ENCODE assay signal across 26 cellular contexts in the genomic region with DNA sequence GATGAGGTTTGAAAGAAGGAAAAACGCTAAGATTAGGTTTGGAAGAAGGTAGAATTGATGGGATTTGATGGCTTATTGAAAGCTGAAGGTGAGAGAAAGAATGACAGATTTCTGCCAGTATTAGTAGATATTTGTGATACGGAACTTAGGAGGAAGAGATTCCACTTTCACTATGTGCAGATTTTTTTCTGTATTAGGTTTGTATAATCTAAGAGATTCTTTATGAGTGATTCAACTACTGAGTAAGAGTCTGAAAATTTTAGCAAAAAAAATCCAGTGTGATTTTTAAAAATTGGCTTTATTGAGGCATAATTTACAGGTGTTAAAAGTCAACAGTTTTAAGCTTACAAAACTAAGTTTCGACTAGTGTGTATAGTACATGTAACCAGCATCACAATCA. TPM values are rescaled to one million over a fixed set of nuclear protein-coding genes. Genes with fewer than 3 reads are reported as not detected.
A peak's percentile ranks its signal among the peaks of the same experiment; 100 is the strongest.
DNase-seq lines count a peak whose midpoint lies in the region; FAIRE-seq and TF ChIP-seq lines count a peak whose summit lies in the region.
"Had no signal": no experiment of that assay in that cellular context is flagged by ENCODE, and none has a peak within 500 bp of the region (broad histone marks: within the 10 kb centered on the region; RNA-seq: fewer than 3 reads in every experiment).

No MANE protein-coding gene starts in this region.

- H2AFZ ChIP-seq in mesenchymal stem cell (ENCODE audit: low read depth, low read length), result no peak overlapping the region

- H3K27me3 Mint-ChIP-seq in activated CD4-positive, alpha-beta T cell treated with anti-CD3 and anti-CD28 coated beads, Interleukin-2, amount 10 ng/mL, durations not matched to agents 24 days and 14 days, result no peaks in the 10 kb centered on the region
- H3K27me3 Mint-ChIP-seq in T-helper 2 cell treated with Interferon-gamma antibody and Interleukin-4, amounts not matched to agents 5 μg/mL and 100 μg/mL, for 36 hours (ENCODE audit: low read depth), result no peaks in the 10 kb centered on the region
- H3K27me3 Mint-ChIP-seq: activated CD4-positive, alpha-beta T cell treated with anti-CD3 and anti-CD28 coated beads for 36 hours; activated naive CD8-positive, alpha-beta T cell treated with anti-CD3 and anti-CD28 coated beads, Interleukin-2, amount 50 U/mL, for 24 hours; CD4-positive, CD25-positive, alpha-beta regulatory T cell; naive B cell had no signal

- H3K4me2 ChIP-seq in mesenchymal stem cell (ENCODE audit: low read length, poor library complexity, severe bottlenecking), result no peak overlapping the region

- H3K14ac ChIP-seq in mesenchymal stem cell (ENCODE audit: low read length in 2 of 2), result no peak overlapping the region

- no peak overlapping the region for H3K9ac ChIP-seq in mesenchymal stem cell (ENCODE audit: low read length)

- no peak overlapping the region for H3K27ac Mint-ChIP-seq in activated CD4-positive, alpha-beta T cell treated with anti-CD3 and anti-CD28 coated beads, Interleukin-2, amount 10 ng/mL, durations not matched to agents 24 days and 14 days
- H3K27ac Mint-ChIP-seq in T-helper 2 cell treated with Interferon-gamma antibody and Interleukin-4, amounts not matched to agents 5 μg/mL and 100 μg/mL, for 36 hours, result no peak overlapping the region
- H3K27ac Mint-ChIP-seq: activated CD4-positive, alpha-beta T cell treated with anti-CD3 and anti-CD28 coated beads for 36 hours; activated naive CD8-positive, alpha-beta T cell treated with anti-CD3 and anti-CD28 coated beads, Interleukin-2, amount 50 U/mL, for 24 hours; CD4-positive, CD25-positive, alpha-beta regulatory T cell; stimulated activated effector memory CD8-positive, alpha-beta T cell treated with anti-CD3 and anti-CD28 coated beads, Interleukin-12 subunit alpha, Interleukin-12 subunit beta, amount 100 ng/mL, for 72 hours had no signal

- no peaks in the 10 kb centered on the region for H3K27me3 ChIP-seq in mesenchymal stem cell (ENCODE audit: control insufficient read depth in 1 of 2, insufficient read depth in 1 of 2, low read length in 2 of 2)
- H3K27me3 ChIP-seq: cardiac muscle cell, dorsolateral prefrontal cortex, right lobe of liver, suprapubic skin had no signal

- no peak overlapping the region for H2AK5ac ChIP-seq in mesenchymal stem cell (ENCODE audit: low read length, severe bottlenecking)

- TF ChIP-seq POLR2A in lower leg skin (IDR thresholded peaks at IDR 0.05) (no peak), GM12892 (IDR thresholded peaks at IDR 0.05; ENCODE audit: low read depth, low read length) (no peak)

- H2BK15ac ChIP-seq in mesenchymal stem cell (ENCODE audit: low read depth, poor library complexity, severe bottlenecking), result no peak overlapping the region

- H3K4me1 ChIP-seq in mesenchymal stem cell (ENCODE audit: control insufficient read depth, insufficient read depth, low read depth, low read length), result no peaks in the 10 kb centered on the region
- H3K4me1 ChIP-seq: suprapubic skin had no signal

- H3K4me3 ChIP-seq in AG10803 (ENCODE audit: low read length) (no peak overlapping the region), astrocyte of the spinal cord (ENCODE audit: low read depth, low read length) (no peak overlapping the region), mesenchymal stem cell (ENCODE audit: insufficient read depth in 1 of 2, low read depth in 1 of 2, low read length in 2 of 2) (no peak overlapping the region), lower leg skin (ENCODE audit: low read depth, poor library complexity, severe bottlenecking) (no peak overlapping the region)
- H3K4me3 ChIP-seq: cardiac muscle cell, dorsolateral prefrontal cortex, right lobe of liver, suprapubic skin had no signal

- H2BK120ac ChIP-seq in mesenchymal stem cell (ENCODE audit: low read depth, low read length), result no peak overlapping the region

- H3K27ac ChIP-seq in mesenchymal stem cell (ENCODE audit: low read length, poor library complexity, severe bottlenecking), result peak overlapping the region; percentile 40
- H3K27ac ChIP-seq: cardiac muscle cell, dorsolateral prefrontal cortex, right lobe of liver, suprapubic skin had no signal

- no peaks in the 10 kb centered on the region for H3K4me1 Mint-ChIP-seq in activated CD4-positive, alpha-beta T cell treated with anti-CD3 and anti-CD28 coated beads, Interleukin-2, amount 10 ng/mL, durations not matched to agents 24 days and 14 days
- no peaks in the 10 kb centered on the region for H3K4me1 Mint-ChIP-seq in T-helper 2 cell treated with Interferon-gamma antibody and Interleukin-4, amounts not matched to agents 5 μg/mL and 100 μg/mL, for 36 hours (ENCODE audit: low read depth)
- H3K4me1 Mint-ChIP-seq: activated CD4-positive, alpha-beta T cell treated with anti-CD3 and anti-CD28 coated beads for 36 hours; activated naive CD8-positive, alpha-beta T cell treated with anti-CD3 and anti-CD28 coated beads, Interleukin-2, amount 50 U/mL, for 24 hours; naive B cell; stimulated activated effector memory CD8-positive, alpha-beta T cell treated with anti-CD3 and anti-CD28 coated beads, Interleukin-12 subunit alpha, Interleukin-12 subunit beta, amount 100 ng/mL, for 72 hours had no signal

- peaks cover 0 to 30% of the 10 kb centered on the region in 2 experiments for H3K36me3 ChIP-seq in mesenchymal stem cell (ENCODE audit: control insufficient read depth in 1 of 2, insufficient read depth in 2 of 2, low read depth in 1 of 2, low read length in 2 of 2)
- H3K36me3 ChIP-seq: cardiac muscle cell, right lobe of liver had no signal

- H4K91ac ChIP-seq in mesenchymal stem cell (ENCODE audit: low read length), result no peak overlapping the region

- intact Hi-C loops in lower leg skin (cut with DNase I; ENCODE audit: low total_unique reads), result no loop called here
- intact Hi-C loops in activated CD4-positive, alpha-beta T cell treated with anti-CD3 and anti-CD28 coated beads, Interleukin-2, amount 10 ng/mL, durations not matched to agents 24 days and 14 days (cut with micrococcal nuclease), result no loop called here

- H3K9me3 Mint-ChIP-seq in activated CD4-positive, alpha-beta T cell treated with anti-CD3 and anti-CD28 coated beads, Interleukin-2, amount 10 ng/mL, durations not matched to agents 24 days and 14 days, result no peaks in the 10 kb centered on the region
- no peaks in the 10 kb centered on the region for H3K9me3 Mint-ChIP-seq in T-helper 2 cell treated with Interferon-gamma antibody and Interleukin-4, amounts not matched to agents 5 μg/mL and 100 μg/mL, for 36 hours
- H3K9me3 Mint-ChIP-seq: activated naive CD8-positive, alpha-beta T cell treated with anti-CD3 and anti-CD28 coated beads, Interleukin-2, amount 50 U/mL, for 24 hours; naive B cell; stimulated activated effector memory CD8-positive, alpha-beta T cell treated with anti-CD3 and anti-CD28 coated beads, Interleukin-12 subunit alpha, Interleukin-12 subunit beta, amount 100 ng/mL, for 72 hours had no signal

- no peak for FAIRE-seq in GM12892 (lab: Jason Lieb, UNC)
- FAIRE-seq: TTC549 had no signal

- TF ChIP-seq CTCF in AG10803 (conservative IDR thresholded peaks at IDR 0.05; ENCODE audit: low read length), result no peak
- TF ChIP-seq CTCF in astrocyte of the spinal cord (IDR thresholded peaks at IDR 0.05; ENCODE audit: low read depth, low read length), result no peak
- no peak for TF ChIP-seq CTCF in lower leg skin (IDR thresholded peaks at IDR 0.05)

- H2BK5ac ChIP-seq in mesenchymal stem cell (ENCODE audit: low read depth, low read length, poor library complexity, severe bottlenecking), result no peak overlapping the region

- H3K4me3 Mint-ChIP-seq in activated CD4-positive, alpha-beta T cell treated with anti-CD3 and anti-CD28 coated beads, Interleukin-2, amount 10 ng/mL, durations not matched to agents 24 days and 14 days, result no peak overlapping the region
- H3K4me3 Mint-ChIP-seq in T-helper 2 cell treated with Interferon-gamma antibody and Interleukin-4, amounts not matched to agents 5 μg/mL and 100 μg/mL, for 36 hours, result no peak overlapping the region
- H3K4me3 Mint-ChIP-seq: activated CD4-positive, alpha-beta T cell treated with anti-CD3 and anti-CD28 coated beads for 36 hours; activated naive CD8-positive, alpha-beta T cell treated with anti-CD3 and anti-CD28 coated beads, Interleukin-2, amount 50 U/mL, for 24 hours; CD4-positive, CD25-positive, alpha-beta regulatory T cell; naive B cell; stimulated activated effector memory CD8-positive, alpha-beta T cell treated with anti-CD3 and anti-CD28 coated beads, Interleukin-12 subunit alpha, Interleukin-12 subunit beta, amount 100 ng/mL, for 72 hours had no signal

- no peak overlapping the region for H2BK12ac ChIP-seq in mesenchymal stem cell (ENCODE audit: low read length in 2 of 2)

- peaks cover 8% of the 10 kb centered on the region for H3K36me3 Mint-ChIP-seq in activated CD4-positive, alpha-beta T cell treated with anti-CD3 and anti-CD28 coated beads, Interleukin-2, amount 10 ng/mL, durations not matched to agents 24 days and 14 days (ENCODE audit: low read depth)
- peaks cover 10% of the 10 kb centered on the region for H3K36me3 Mint-ChIP-seq in T-helper 2 cell treated with Interferon-gamma antibody and Interleukin-4, amounts not matched to agents 5 μg/mL and 100 μg/mL, for 36 hours (ENCODE audit: low read depth)

- no peak overlapping the region for H3K23ac ChIP-seq in mesenchymal stem cell (ENCODE audit: low read length in 2 of 2)

- H4K8ac ChIP-seq in mesenchymal stem cell (ENCODE audit: low read length), result no peak overlapping the region

- 45% methylated on average over 1 of the region's 3 CpGs for WGBS in mesenchymal stem cell
- 93 to 96% methylated on average over 3 of the region's 3 CpGs for WGBS in lower leg skin, 2 donors

- H3K79me1 ChIP-seq in mesenchymal stem cell (replicated peaks; ENCODE audit: low read length, poor library complexity, severe bottlenecking), result peaks cover 28% of the 10 kb centered on the region

- in situ Hi-C loops in astrocyte of the spinal cord (cut with HindIII; ENCODE audit: low sequenced_read_pairs), result no loop called here

- no peak overlapping the region for H3K18ac ChIP-seq in mesenchymal stem cell (ENCODE audit: low read depth in 1 of 2, low read length in 2 of 2)

- DNase-seq in AG10803 (ENCODE audit: low read depth) (peak; percentile 17), M059J (ENCODE audit: low read depth) (peak; percentile 23), astrocyte of the spinal cord (ENCODE audit: low read depth, low spot score) (peak; percentile 47), mesenchymal stem cell (peak; percentile 26), lower leg skin (ENCODE audit: low spot score in 2 of 2) (no peak), GM12892 (ENCODE audit: insufficient read length) (no peak)
- no peak for DNase-seq in activated CD4-positive, alpha-beta T cell treated with anti-CD3 and anti-CD28 coated beads, Interleukin-2, amount 10 ng/mL, durations not matched to agents 24 days and 14 days
- no peak for DNase-seq in T-helper 2 cell treated with Interferon-gamma antibody and Interleukin-4, amounts not matched to agents 5 μg/mL and 100 μg/mL, for 36 hours (ENCODE audit: low spot score)
- DNase-seq: ACHN; activated CD4-positive, alpha-beta T cell treated with anti-CD3 and anti-CD28 coated beads for 36 hours; activated naive CD8-positive, alpha-beta T cell treated with anti-CD3 and anti-CD28 coated beads, Interleukin-2, amount 50 U/mL, for 24 hours; CD4-positive, CD25-positive, alpha-beta regulatory T cell; dorsolateral prefrontal cortex; H7; left cardiac atrium; mesendoderm; naive B cell; NCI-H1048; NCI-H2081; NCI-H446 treated with DMSO at 0.1 percent for 48 hours; right lobe of liver; SW 1271 had no signal

- H3K9me3 ChIP-seq in mesenchymal stem cell (ENCODE audit: control insufficient read depth, low read length), result no peaks in the 10 kb centered on the region
- H3K9me3 ChIP-seq: right lobe of liver, suprapubic skin had no signal

- no peak overlapping the region for H3K4ac ChIP-seq in mesenchymal stem cell (ENCODE audit: low read depth in 1 of 2, low read length in 2 of 2)

RNA-seq across cellular contexts. Expression of a gene that starts 54.1 kb away (rescaled TPM):
- 124 and 161 TPM in 2 replicates for total RNA-seq in M059J (2014; rRNA removed; shearing (Covaris generic))
- 72.2 TPM for polyA plus RNA-seq in mesenchymal stem cell (2013, experiment 1 of 2)
- 79.1 TPM for polyA plus RNA-seq in mesenchymal stem cell (2013, experiment 2 of 2)
- total RNA-seq in lower leg skin, result 100 to 1,000 TPM in 1 of 4 donors, 10 to 100 TPM in 3; 53.3 to 198 (median 72.8) TPM
- 64.6 and 72.8 TPM in 2 replicates for total RNA-seq in activated CD4-positive, alpha-beta T cell treated with anti-CD3 and anti-CD28 coated beads, Interleukin-2, amount 10 ng/mL, durations not matched to agents 24 days and 14 days
- 269 TPM for polyA plus RNA-seq in GM12892 (2012; ENCODE audit: missing spikeins)

RNA-seq across cellular contexts. Expression of a gene that starts 54.5 kb away (rescaled TPM):
- total RNA-seq in M059J (2014; rRNA removed; shearing (Covaris generic)), result 58.8 and 72.3 TPM in 2 replicates
- 67.9 TPM for polyA plus RNA-seq in mesenchymal stem cell (2013, experiment 1 of 2)
- polyA plus RNA-seq in mesenchymal stem cell (2013, experiment 2 of 2), result 76.1 TPM
- total RNA-seq in lower leg skin, result 10 to 100 TPM; 29.7 to 52.7 (median 34.8) TPM
- total RNA-seq in activated CD4-positive, alpha-beta T cell treated with anti-CD3 and anti-CD28 coated beads, Interleukin-2, amount 10 ng/mL, durations not matched to agents 24 days and 14 days, result 31.7 and 37.0 TPM in 2 replicates
- polyA plus RNA-seq in GM12892 (2012; ENCODE audit: missing spikeins), result 58.9 TPM

Comparison
In these comparisons a context has a peak if more than half of its experiments do, and no peak if none do; other contexts are left out.
1. DNase-seq: peak in AG10803 (single experiment), M059J (single experiment), astrocyte of the spinal cord (single experiment) and mesenchymal stem cell (single experiment); none in lower leg skin (0 of 2), activated CD4-positive, alpha-beta T cell treated with anti-CD3 and anti-CD28 coated beads, Interleukin-2, amount 10 ng/mL, durations not matched to agents 24 days and 14 days (single experiment), GM12892 (single experiment) and T-helper 2 cell treated with Interferon-gamma antibody and Interleukin-4, amounts not matched to agents 5 μg/mL and 100 μg/mL, for 36 hours (single experiment).